ENCODE assay signal across 1 cellular context in genomic region chr14:72926292-72927028, GRCh38.
TF ChIP-seq lines count a peak whose summit lies in the region.

Gene DCAF4, plus strand, starts transcription at chr14:72926464. Its CDS starts 11,515 bp downstream, at chr14:72937979.

TF ChIP-seq in K562, 482 proteins besides CTCF, POLR2A, EP300 and RAD21 (continued from another document and continues in another):
- TF ChIP-seq CTBP1 (IDR thresholded peaks at IDR 0.05; ENCODE audit: borderline replicate concordance) (no peak), HNRNPUL1 (IDR thresholded peaks at IDR 0.05; ENCODE audit: low read length) (no peak), JUND (IDR thresholded peaks at IDR 0.05; ENCODE audit: borderline replicate concordance, low read depth, low read length) (no peak), JUND (tag; IDR thresholded peaks at IDR 0.05; ENCODE audit: borderline replicate concordance, low read depth, low read length) (no peak), ZNF512 (tag; IDR thresholded peaks at IDR 0.05) (no peak), BRD4 (IDR thresholded peaks at IDR 0.05) (no peak), GABPA (tag; conservative IDR thresholded peaks at IDR 0.05; ENCODE audit: low read depth) (peak; percentile 73), CHD2 (IDR thresholded peaks at IDR 0.05; ENCODE audit: low read depth, low read length) (peak; percentile 67), RBM25 (IDR thresholded peaks at IDR 0.05; ENCODE audit: low read depth, low read length, severe bottlenecking) (peak; percentile 71), ZNF583 (CRISPR knock-in tag; IDR thresholded peaks at IDR 0.05) (no peak), ASH1L (IDR thresholded peaks at IDR 0.05; ENCODE audit: borderline replicate concordance, low read depth, partially characterized antibody) (peak; percentile 90), EHMT2 (IDR thresholded peaks at IDR 0.05) (no peak), L3MBTL2 (IDR thresholded peaks at IDR 0.05) (peak; percentile 45; the same call in 1 of the 2 replicates), DACH1 (IDR thresholded peaks at IDR 0.05; ENCODE audit: partially characterized antibody) (peak; percentile 23), HDAC2 (IDR thresholded peaks at IDR 0.05) (peak; percentile 67; the same call in 1 of the 2 replicates), PYGO2 (tag; IDR thresholded peaks at IDR 0.05) (no peak), THRAP3 (IDR thresholded peaks at IDR 0.05; ENCODE audit: borderline replicate concordance) (no peak), E2F4 (CRISPR knock-in tag; IDR thresholded peaks at IDR 0.05; ENCODE audit: low read depth) (no peak), PREB (CRISPR knock-in tag; IDR thresholded peaks at IDR 0.05) (no peak), ZHX1 (conservative IDR thresholded peaks at IDR 0.05; ENCODE audit: low read length) (no peak), MIER1 (IDR thresholded peaks at IDR 0.05; ENCODE audit: low read depth) (no peak), FOXK1 (CRISPR knock-in tag; IDR thresholded peaks at IDR 0.05; ENCODE audit: borderline replicate concordance) (peak; percentile 63; the same call in 1 of the 2 replicates), ERF (CRISPR knock-in tag; IDR thresholded peaks at IDR 0.05) (no peak), PRDM10 (IDR thresholded peaks at IDR 0.05; ENCODE audit: partially characterized antibody) (no peak), ZNF239 (CRISPR knock-in tag; IDR thresholded peaks at IDR 0.05) (no peak), YBX1 (IDR thresholded peaks at IDR 0.05) (no peak), FOXJ3 (CRISPR knock-in tag; IDR thresholded peaks at IDR 0.05) (no peak), ILF3 (IDR thresholded peaks at IDR 0.05; ENCODE audit: borderline replicate concordance) (no peak), ZNF134 (CRISPR knock-in tag; conservative IDR thresholded peaks at IDR 0.05) (no peak), MXI1 (IDR thresholded peaks at IDR 0.05; ENCODE audit: low read depth, low read length) (peak; percentile 67; the same call in 1 of the 2 replicates), ZNF511 (CRISPR knock-in tag; IDR thresholded peaks at IDR 0.05) (no peak; the same call in 1 of the 2 replicates), ZNF184 (CRISPR knock-in tag; IDR thresholded peaks at IDR 0.05) (no peak), RBM14 (IDR thresholded peaks at IDR 0.05; ENCODE audit: borderline replicate concordance, insufficient read depth, low read depth, low read length) (no peak), THAP7 (CRISPR knock-in tag; IDR thresholded peaks at IDR 0.05) (no peak), BRF2 (IDR thresholded peaks at IDR 0.05; ENCODE audit: borderline replicate concordance, insufficient read depth, insufficient read length) (no peak), ZFP36 (IDR thresholded peaks at IDR 0.05; ENCODE audit: low read depth, low read length, partially characterized antibody) (no peak), RHOXF2B (CRISPR knock-in tag; conservative IDR thresholded peaks at IDR 0.05) (no peak), POU5F1 (IDR thresholded peaks at IDR 0.05; ENCODE audit: borderline replicate concordance, low read depth, low read length, partially characterized antibody) (no peak), CHAMP1 (IDR thresholded peaks at IDR 0.05) (no peak), BDP1 (IDR thresholded peaks at IDR 0.05; ENCODE audit: insufficient read depth, insufficient read length) (no peak), PTTG1 (tag; IDR thresholded peaks at IDR 0.05; ENCODE audit: low read depth) (no peak), NCOR1 (IDR thresholded peaks at IDR 0.05) (no peak), CEBPB (tag; IDR thresholded peaks at IDR 0.05) (no peak)
